In genomic region chr12:124398578-124399227, GRCh38 we compare ENCODE assay signal across 17 cellular contexts.
DNase-seq lines count a peak whose midpoint lies in the region; ATAC-seq and TF ChIP-seq lines count a peak whose summit lies in the region.
"Had no signal": no experiment of that assay in that cellular context is flagged by ENCODE, and none has a peak within 500 bp of the region (broad histone marks: within the 10 kb centered on the region; RNA-seq: fewer than 3 reads in every experiment).

No MANE protein-coding gene starts in this region.

- no peak overlapping the region for H3K4me3 Mint-ChIP-seq in activated CD8-positive, alpha-beta T cell treated with anti-CD3 and anti-CD28 coated beads for 36 hours
- H3K4me3 Mint-ChIP-seq: activated T-helper 1 cell treated with anti-CD3 and anti-CD28 coated beads, Interleukin-12 subunit alpha, Interleukin-12 subunit beta, Interleukin-2, Interleukin-4 antibody, amounts not matched to agents 30 ng/mL and 10 ng/mL and 1 ng/mL, durations not matched to agents 14 hours and 24 hours and 36 hours; IgD-negative memory B cell; immature natural killer cell had no signal

- no peak overlapping the region for H3K9ac ChIP-seq in IMR-90 (ENCODE audit: low read depth, low read length)
- H3K9ac ChIP-seq: BLaER1 had no signal

- H3K9me3 ChIP-seq in IMR-90 (ENCODE audit: control insufficient read depth, insufficient read depth, low read length) (no peaks in the 10 kb centered on the region), right atrium auricular region (no peaks in the 10 kb centered on the region)
- H3K9me3 ChIP-seq: BLaER1, spleen had no signal

- H2AK9ac ChIP-seq in IMR-90 (replicated peaks; ENCODE audit: low read depth, low read length, poor library complexity) = no peak overlapping the region

- no TSS peak for BruUV-seq in IMR-90 (replicated peaks; lab: Mats Ljungman, UMichigan)

- dilution Hi-C loops in IMR-90 (cut with HindIII; ENCODE audit: low sequenced_read_pairs, unreplicated experiment) = no loop called here

- H4K91ac ChIP-seq in IMR-90 (ENCODE audit: insufficient read depth, low read depth, low read length) = no peak overlapping the region

- WGBS in IMR-90 (ENCODE audit: extremely low coverage in 2 of 2, insufficient read length in 1 of 2), 2 experiments = no CpG with 5 or more reads among the region's 15 CpGs

- H4K5ac ChIP-seq in IMR-90 (ENCODE audit: low read depth, low read length) = no peak overlapping the region

- in situ Hi-C loops in IMR-90 (cut with MboI; ENCODE audit: low sequenced_read_pairs) = no loop called here

- no peak overlapping the region for H3K18ac ChIP-seq in IMR-90 (ENCODE audit: low read depth, low read length)

- TF ChIP-seq RAD21 in IMR-90 (IDR thresholded peaks at IDR 0.05; ENCODE audit: low read length) = no peak

- peaks cover 2% of the 10 kb centered on the region; the same call in 1 of the 2 replicates for H3K9me1 ChIP-seq in IMR-90 (ENCODE audit: insufficient read depth, low read length)

- H3K27ac Mint-ChIP-seq in activated CD8-positive, alpha-beta T cell treated with anti-CD3 and anti-CD28 coated beads for 36 hours = no peak overlapping the region
- H3K27ac Mint-ChIP-seq: activated T-helper 1 cell treated with anti-CD3 and anti-CD28 coated beads, Interleukin-12 subunit alpha, Interleukin-12 subunit beta, Interleukin-2, Interleukin-4 antibody, amounts not matched to agents 30 ng/mL and 10 ng/mL and 1 ng/mL, durations not matched to agents 14 hours and 24 hours and 36 hours; immature natural killer cell had no signal

- POLR2A ChIA-PET in IMR-90 (lab: Charles Lee; ENCODE audit: unreplicated experiment) = no interaction called here
- POLR2A ChIA-PET in activated CD8-positive, alpha-beta T cell treated with anti-CD3 and anti-CD28 coated beads for 36 hours (lab: Charles Lee) = interaction anchor here (0.6 to 0.9 kb wide), 2 partner anchors 10 to 83 kb away, joined by 3 read pairs; no protein-coding TSS in a partner anchor

- peak; percentile 13; the same call in 1 of the 2 replicates for TF ChIP-seq CTCF in IMR-90 (conservative IDR thresholded peaks at IDR 0.05; ENCODE audit: low read depth, low read length)
- TF ChIP-seq CTCF in choroid plexus epithelial cell (conservative IDR thresholded peaks at IDR 0.05; ENCODE audit: low read depth, low read length) = peak; percentile 33
- peak in 1 of 2 donors; percentile 34 for TF ChIP-seq CTCF in right atrium auricular region (IDR thresholded peaks at IDR 0.05)
- no peak for TF ChIP-seq CTCF in activated CD8-positive, alpha-beta T cell treated with anti-CD3 and anti-CD28 coated beads for 36 hours (IDR thresholded peaks at IDR 0.05)

- no peak overlapping the region for H3K56ac ChIP-seq in IMR-90 (ENCODE audit: extremely low read depth, insufficient read depth, low read length)

- H3K4me1 ChIP-seq in IMR-90 (ENCODE audit: control insufficient read depth, insufficient read depth, low read length) (peaks cover 8% of the 10 kb centered on the region), right atrium auricular region (peaks cover 0 to 74% of the 10 kb centered on the region in 2 donors)

- intact Hi-C loops in IMR-90 (cut with micrococcal nuclease) = no loop called here
- intact Hi-C loops in activated CD8-positive, alpha-beta T cell treated with anti-CD3 and anti-CD28 coated beads for 36 hours (cut with micrococcal nuclease) = no loop called here

- H3K14ac ChIP-seq in IMR-90 (replicated peaks; ENCODE audit: low read depth, low read length) = no peak overlapping the region

- H3K27ac ChIP-seq in IMR-90 (ENCODE audit: insufficient read depth, low read length) (no peak overlapping the region), right atrium auricular region (peak overlapping the region; percentile 82 to 94), substantia nigra (ENCODE audit: low read depth, low read length, poor library complexity, severe bottlenecking) (peak overlapping the region; percentile 45)
- H3K27ac ChIP-seq: BLaER1, epithelial cell of prostate had no signal

- H3K27me3 Mint-ChIP-seq in activated CD8-positive, alpha-beta T cell treated with anti-CD3 and anti-CD28 coated beads for 36 hours = no peaks in the 10 kb centered on the region
- H3K27me3 Mint-ChIP-seq: IgD-negative memory B cell, naive B cell had no signal

- H2AFZ ChIP-seq in IMR-90 (replicated peaks; ENCODE audit: low read length, poor library complexity) = no peak overlapping the region

- H2BK20ac ChIP-seq in IMR-90 (ENCODE audit: low read depth, low read length) = no peak overlapping the region

- DNase-seq in IMR-90 (no peak), choroid plexus epithelial cell (ENCODE audit: low read depth) (no peak), right atrium auricular region (ENCODE audit: low spot score) (peak; percentile 95), substantia nigra (lab: John Stamatoyannopoulos, UW) (peak in 18 of 49 donors; percentile 30 to 95 (median 42)), iPS-NIHi11 (ENCODE audit: low spot score) (no peak), D341Med (ENCODE audit: low spot score) (no peak)
- DNase-seq in stimulated activated naive CD4-positive, alpha-beta T cell (lab: John Stamatoyannopoulos, UW) = no peak
- DNase-seq in activated CD8-positive, alpha-beta T cell treated with anti-CD3 and anti-CD28 coated beads for 36 hours = no peak
- DNase-seq: activated CD4-positive, alpha-beta T cell treated with anti-CD3 and anti-CD28 coated beads for 1 hour; immature natural killer cell; naive B cell; NCI-H1694; spleen had no signal

- no peak overlapping the region for H2AK5ac ChIP-seq in IMR-90 (ENCODE audit: low read depth, low read length)

- H3K36me3 ChIP-seq in IMR-90 (ENCODE audit: control insufficient read depth, insufficient read depth, low read length) (peaks cover 58% of the 10 kb centered on the region), right atrium auricular region (peaks cover 46% of the 10 kb centered on the region)

- H3K4me1 Mint-ChIP-seq in activated CD8-positive, alpha-beta T cell treated with anti-CD3 and anti-CD28 coated beads for 36 hours (ENCODE audit: low read depth) = no peaks in the 10 kb centered on the region

- H3K36me3 Mint-ChIP-seq in activated CD8-positive, alpha-beta T cell treated with anti-CD3 and anti-CD28 coated beads for 36 hours (ENCODE audit: low read depth) = peaks cover 8% of the 10 kb centered on the region

- H2BK15ac ChIP-seq in IMR-90 (ENCODE audit: low read depth, low read length) = no peak overlapping the region

- H3K27me3 ChIP-seq in IMR-90 (ENCODE audit: control insufficient read depth, insufficient read depth, low read length) = no peaks in the 10 kb centered on the region
- H3K27me3 ChIP-seq in right atrium auricular region = no peaks in the 10 kb centered on the region
- H3K27me3 ChIP-seq: BLaER1, spleen had no signal

- no peak overlapping the region for H3K4me2 ChIP-seq in IMR-90 (ENCODE audit: low read depth, low read length)
- H3K4me2 ChIP-seq: BLaER1 had no signal

- no peak overlapping the region for H4K8ac ChIP-seq in IMR-90 (ENCODE audit: low read depth in 2 of 2, low read length in 2 of 2)

- no peak for TF ChIP-seq POLR2A in IMR-90 (IDR thresholded peaks at IDR 0.05; ENCODE audit: low read depth, low read length)

- H3K4me3 ChIP-seq in IMR-90 (ENCODE audit: insufficient read depth, low read depth, low read length) = no peak overlapping the region
- no peak overlapping the region for H3K4me3 ChIP-seq in choroid plexus epithelial cell (ENCODE audit: low read depth, low read length)
- H3K4me3 ChIP-seq in right atrium auricular region = no peak overlapping the region
- H3K4me3 ChIP-seq: BLaER1, spleen had no signal

- peaks cover 43% of the 10 kb centered on the region for H4K20me1 ChIP-seq in IMR-90 (ENCODE audit: insufficient read depth, low read length)

- peaks cover 30 to 78% of the 10 kb centered on the region in 2 experiments; a peak in 3 of 4 replicates for H3K79me1 ChIP-seq in IMR-90 (ENCODE audit: low read depth in 1 of 2, low read length in 2 of 2)

- no peak for ATAC-seq in IMR-90 (ENCODE audit: low read depth)
- ATAC-seq in activated CD8-positive, alpha-beta T cell treated with anti-CD3 and anti-CD28 coated beads for 36 hours = no peak

- H3K4ac ChIP-seq in IMR-90 (ENCODE audit: low read depth, low read length) = no peak overlapping the region

- H3K23ac ChIP-seq in IMR-90 (ENCODE audit: low read depth, low read length) = no peak overlapping the region

- no peaks in the 10 kb centered on the region for H3K9me3 Mint-ChIP-seq in activated CD8-positive, alpha-beta T cell treated with anti-CD3 and anti-CD28 coated beads for 36 hours
- H3K9me3 Mint-ChIP-seq: activated T-helper 1 cell treated with anti-CD3 and anti-CD28 coated beads, Interleukin-12 subunit alpha, Interleukin-12 subunit beta, Interleukin-2, Interleukin-4 antibody, amounts not matched to agents 30 ng/mL and 10 ng/mL and 1 ng/mL, durations not matched to agents 14 hours and 24 hours and 36 hours; IgD-negative memory B cell; immature natural killer cell; naive B cell had no signal

- no peak overlapping the region for H2BK5ac ChIP-seq in IMR-90 (ENCODE audit: low read depth, low read length, poor library complexity, severe bottlenecking)

- CTCF ChIA-PET in IMR-90 (lab: Yijun Ruan, JAX) = interaction anchor here (0.9 to 1.5 kb wide), 3 partner anchors 9 to 19 kb away, joined by 4 to 7 read pairs (median 6); no protein-coding TSS in a partner anchor
- CTCF ChIA-PET in activated CD8-positive, alpha-beta T cell treated with anti-CD3 and anti-CD28 coated beads for 36 hours (lab: Charles Lee) = interaction anchor here (0.9 to 1.9 kb wide), 6 partner anchors 8 to 66 kb away, joined by 3 to 9 read pairs (median 4); no protein-coding TSS in a partner anchor

- H2BK120ac ChIP-seq in IMR-90 (ENCODE audit: low read depth, low read length) = no peak overlapping the region

TF ChIP-seq in IMR-90, 13 proteins besides CTCF, POLR2A, EP300 and RAD21:
- TF ChIP-seq MAZ (IDR thresholded peaks at IDR 0.05; ENCODE audit: borderline replicate concordance, low read depth, low read length) = no peak
- TF ChIP-seq SMC3 (IDR thresholded peaks at IDR 0.05; ENCODE audit: low read depth, low read length) = no peak
